ENCODE assay signal across 11 cellular contexts in genomic region chr12:67452119-67452805, GRCh38.
DNase-seq lines count a peak whose midpoint lies in the region; ATAC-seq and TF ChIP-seq lines count a peak whose summit lies in the region.
"Had no signal": no experiment of that assay in that cellular context is flagged by ENCODE, and none has a peak within 500 bp of the region (broad histone marks: within the 10 kb centered on the region; RNA-seq: fewer than 3 reads in every experiment).

No MANE protein-coding gene starts in this region.

- H3K27ac ChIP-seq in CD4-positive, alpha-beta memory T cell (ENCODE audit: low read depth, low read length): no peak overlapping the region
- H3K27ac ChIP-seq in foreskin keratinocyte: no peak overlapping the region
- H3K27ac ChIP-seq: ovary, tibial nerve had no signal

- H3K4me3 ChIP-seq in CD4-positive, alpha-beta memory T cell (ENCODE audit: low read length in 2 of 2): no peak overlapping the region
- H3K4me3 ChIP-seq: ovary, tibial nerve had no signal

- no peak for DNase-seq in CD4-positive, alpha-beta memory T cell
- no peak for DNase-seq in T-helper 17 cell
- DNase-seq in foreskin keratinocyte: no peak
- DNase-seq in DMS79 treated with DMSO at 0.1 percent for 48 hours (lab: John Stamatoyannopoulos, UW): no peak
- DNase-seq in effector CD8-positive, alpha-beta T cell (lab: John Stamatoyannopoulos, UW): no peak
- no peak for DNase-seq in SW 1271 (lab: John Stamatoyannopoulos, UW)
- DNase-seq: NCI-H1048, ovary had no signal

- H3K36me3 Mint-ChIP-seq in CD4-positive, alpha-beta memory T cell: no peaks in the 10 kb centered on the region
- peaks cover 5% of the 10 kb centered on the region for H3K36me3 Mint-ChIP-seq in T-helper 17 cell (ENCODE audit: low read depth)

- no peaks in the 10 kb centered on the region for H3K9me3 Mint-ChIP-seq in CD4-positive, alpha-beta memory T cell

- POLR2A ChIA-PET in CD4-positive, alpha-beta memory T cell (lab: Charles Lee; ENCODE audit: partially characterized antibody): interaction anchor here (1.1 to 7.2 kb wide), 3 partner anchors 27 to 197 kb away, joined by 3 to 40 read pairs (median 4); partner anchors contain the start of gene DYRK2

- no peak for TF ChIP-seq CTCF in foreskin keratinocyte (conservative IDR thresholded peaks at IDR 0.05)

- H3K4me3 Mint-ChIP-seq in CD4-positive, alpha-beta memory T cell: peak overlapping the region in 4 of 8 donors; percentile 21 to 69 (median 66)
- peak overlapping the region; percentile 28 for H3K4me3 Mint-ChIP-seq in T-helper 17 cell

- no peaks in the 10 kb centered on the region for H3K36me3 ChIP-seq in CD4-positive, alpha-beta memory T cell (ENCODE audit: insufficient read depth, low read length)
- H3K36me3 ChIP-seq: ovary, tibial nerve had no signal

- H3K27me3 ChIP-seq in CD4-positive, alpha-beta memory T cell (ENCODE audit: insufficient read depth, low read length): no peaks in the 10 kb centered on the region
- H3K27me3 ChIP-seq in foreskin keratinocyte: peaks cover 8% of the 10 kb centered on the region
- H3K27me3 ChIP-seq: ovary, tibial nerve had no signal

- intact Hi-C loops in CD4-positive, alpha-beta memory T cell (cut with micrococcal nuclease): no loop called here

- peaks cover 40% of the 10 kb centered on the region for H3K4me1 ChIP-seq in CD4-positive, alpha-beta memory T cell (ENCODE audit: insufficient read depth, low read length)
- peaks cover 7% of the 10 kb centered on the region for H3K4me1 ChIP-seq in foreskin keratinocyte

- peak overlapping the region in 5 of 7 donors; percentile 3 to 69 (median 25) for H3K27ac Mint-ChIP-seq in CD4-positive, alpha-beta memory T cell
- H3K27ac Mint-ChIP-seq in T-helper 17 cell: no peak overlapping the region

- H3K27me3 Mint-ChIP-seq in CD4-positive, alpha-beta memory T cell: peaks cover 0 to 1% of the 10 kb centered on the region in 2 donors
- H3K27me3 Mint-ChIP-seq in T-helper 17 cell: no peaks in the 10 kb centered on the region

- no peaks in the 10 kb centered on the region for H3K9me3 ChIP-seq in CD4-positive, alpha-beta memory T cell (ENCODE audit: control insufficient read depth in 1 of 2, low read length in 2 of 2)
- H3K9me3 ChIP-seq in T-helper 17 cell (ENCODE audit: control insufficient read depth, low read length, poor library complexity, severe bottlenecking): no peaks in the 10 kb centered on the region
- H3K9me3 ChIP-seq: ovary, tibial nerve had no signal

- CTCF ChIA-PET in CD4-positive, alpha-beta memory T cell (lab: Charles Lee; ENCODE audit: partially characterized antibody): interaction anchor here (0.8 to 4.6 kb wide), 6 partner anchors 11 to 491 kb away, joined by 3 to 23 read pairs (median 4); no protein-coding TSS in a partner anchor

- H3K4me1 Mint-ChIP-seq in CD4-positive, alpha-beta memory T cell: peaks cover 45 to 53% (median 48%) of the 10 kb centered on the region in 4 donors
- peaks cover 38% of the 10 kb centered on the region for H3K4me1 Mint-ChIP-seq in T-helper 17 cell

- ATAC-seq in GM19043 (IDR thresholded peaks at IDR 0.05; ENCODE audit: low read depth, unreplicated experiment) (peak; percentile 58), HG03045 (IDR thresholded peaks at IDR 0.05; ENCODE audit: unreplicated experiment) (peak; percentile 60), T-helper 17 cell (peak; percentile 68), foreskin keratinocyte (no peak)
